ENCODE assay signal across 1 cellular context in the genomic region with DNA sequence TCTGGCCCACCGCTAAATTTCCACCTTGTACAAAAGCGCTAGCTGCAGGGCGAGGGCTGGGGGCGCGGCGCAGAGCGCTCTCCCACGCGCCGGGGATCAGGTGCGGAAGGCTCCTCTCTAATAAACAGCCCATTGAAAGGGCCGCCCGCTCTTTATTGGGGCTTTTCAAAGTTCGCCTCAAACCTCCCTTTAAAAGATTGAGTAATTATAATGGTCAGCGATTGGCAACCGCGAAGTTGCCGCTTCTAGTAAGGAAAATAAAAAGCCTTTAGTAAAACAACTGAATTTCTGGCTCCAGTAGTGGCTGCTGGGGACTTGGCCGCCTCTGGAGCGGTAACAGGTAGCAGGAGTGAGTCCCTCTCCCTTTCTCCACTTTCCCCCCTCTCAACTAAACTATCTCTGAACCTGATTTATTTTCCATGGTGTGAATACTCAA.
TF ChIP-seq lines count a peak whose summit lies in the region.

No MANE protein-coding gene starts in this region.

TF ChIP-seq in GM23338, 12 proteins besides CTCF, POLR2A, EP300 and RAD21 (continued from another document):
- TF ChIP-seq, protein P1, sequence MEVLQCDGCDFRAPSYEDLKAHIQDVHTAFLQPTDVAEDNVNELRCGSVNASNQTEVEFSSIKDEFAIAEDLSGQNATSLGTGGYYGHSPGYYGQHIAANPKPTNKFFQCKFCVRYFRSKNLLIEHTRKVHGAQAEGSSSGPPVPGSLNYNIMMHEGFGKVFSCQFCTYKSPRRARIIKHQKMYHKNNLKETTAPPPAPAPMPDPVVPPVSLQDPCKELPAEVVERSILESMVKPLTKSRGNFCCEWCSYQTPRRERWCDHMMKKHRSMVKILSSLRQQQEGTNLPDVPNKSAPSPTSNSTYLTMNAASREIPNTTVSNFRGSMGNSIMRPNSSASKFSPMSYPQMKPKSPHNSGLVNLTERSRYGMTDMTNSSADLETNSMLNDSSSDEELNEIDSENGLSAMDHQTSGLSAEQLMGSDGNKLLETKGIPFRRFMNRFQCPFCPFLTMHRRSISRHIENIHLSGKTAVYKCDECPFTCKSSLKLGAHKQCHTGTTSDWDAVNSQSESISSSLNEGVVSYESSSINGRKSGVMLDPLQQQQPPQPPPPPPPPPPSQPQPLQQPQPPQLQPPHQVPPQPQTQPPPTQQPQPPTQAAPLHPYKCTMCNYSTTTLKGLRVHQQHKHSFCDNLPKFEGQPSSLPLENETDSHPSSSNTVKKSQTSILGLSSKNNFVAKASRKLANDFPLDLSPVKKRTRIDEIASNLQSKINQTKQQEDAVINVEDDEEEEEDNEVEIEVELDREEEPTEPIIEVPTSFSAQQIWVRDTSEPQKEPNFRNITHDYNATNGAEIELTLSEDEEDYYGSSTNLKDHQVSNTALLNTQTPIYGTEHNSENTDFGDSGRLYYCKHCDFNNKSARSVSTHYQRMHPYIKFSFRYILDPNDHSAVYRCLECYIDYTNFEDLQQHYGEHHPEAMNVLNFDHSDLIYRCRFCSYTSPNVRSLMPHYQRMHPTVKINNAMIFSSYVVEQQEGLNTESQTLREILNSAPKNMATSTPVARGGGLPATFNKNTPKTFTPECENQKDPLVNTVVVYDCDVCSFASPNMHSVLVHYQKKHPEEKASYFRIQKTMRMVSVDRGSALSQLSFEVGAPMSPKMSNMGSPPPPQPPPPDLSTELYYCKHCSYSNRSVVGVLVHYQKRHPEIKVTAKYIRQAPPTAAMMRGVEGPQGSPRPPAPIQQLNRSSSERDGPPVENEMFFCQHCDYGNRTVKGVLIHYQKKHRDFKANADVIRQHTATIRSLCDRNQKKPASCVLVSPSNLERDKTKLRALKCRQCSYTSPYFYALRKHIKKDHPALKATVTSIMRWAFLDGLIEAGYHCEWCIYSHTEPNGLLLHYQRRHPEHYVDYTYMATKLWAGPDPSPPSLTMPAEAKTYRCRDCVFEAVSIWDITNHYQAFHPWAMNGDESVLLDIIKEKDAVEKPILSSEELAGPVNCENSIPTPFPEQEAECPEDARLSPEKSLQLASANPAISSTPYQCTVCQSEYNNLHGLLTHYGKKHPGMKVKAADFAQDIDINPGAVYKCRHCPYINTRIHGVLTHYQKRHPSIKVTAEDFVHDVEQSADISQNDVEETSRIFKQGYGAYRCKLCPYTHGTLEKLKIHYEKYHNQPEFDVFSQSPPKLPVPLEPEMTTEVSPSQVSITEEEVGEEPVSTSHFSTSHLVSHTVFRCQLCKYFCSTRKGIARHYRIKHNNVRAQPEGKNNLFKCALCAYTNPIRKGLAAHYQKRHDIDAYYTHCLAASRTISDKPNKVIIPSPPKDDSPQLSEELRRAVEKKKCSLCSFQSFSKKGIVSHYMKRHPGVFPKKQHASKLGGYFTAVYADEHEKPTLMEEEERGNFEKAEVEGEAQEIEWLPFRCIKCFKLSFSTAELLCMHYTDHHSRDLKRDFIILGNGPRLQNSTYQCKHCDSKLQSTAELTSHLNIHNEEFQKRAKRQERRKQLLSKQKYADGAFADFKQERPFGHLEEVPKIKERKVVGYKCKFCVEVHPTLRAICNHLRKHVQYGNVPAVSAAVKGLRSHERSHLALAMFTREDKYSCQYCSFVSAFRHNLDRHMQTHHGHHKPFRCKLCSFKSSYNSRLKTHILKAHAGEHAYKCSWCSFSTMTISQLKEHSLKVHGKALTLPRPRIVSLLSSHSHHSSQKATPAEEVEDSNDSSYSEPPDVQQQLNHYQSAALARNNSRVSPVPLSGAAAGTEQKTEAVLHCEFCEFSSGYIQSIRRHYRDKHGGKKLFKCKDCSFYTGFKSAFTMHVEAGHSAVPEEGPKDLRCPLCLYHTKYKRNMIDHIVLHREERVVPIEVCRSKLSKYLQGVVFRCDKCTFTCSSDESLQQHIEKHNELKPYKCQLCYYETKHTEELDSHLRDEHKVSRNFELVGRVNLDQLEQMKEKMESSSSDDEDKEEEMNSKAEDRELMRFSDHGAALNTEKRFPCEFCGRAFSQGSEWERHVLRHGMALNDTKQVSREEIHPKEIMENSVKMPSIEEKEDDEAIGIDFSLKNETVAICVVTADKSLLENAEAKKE (CRISPR knock-in tag; IDR thresholded peaks at IDR 0.05) = no peak
- peak; percentile 64 for TF ChIP-seq EZH2 (IDR thresholded peaks at IDR 0.05; ENCODE audit: low read depth, unreplicated experiment)
- TF ChIP-seq ZNF114 (CRISPR knock-in tag; IDR thresholded peaks at IDR 0.05) = no peak
